19 cellular contexts compared by ENCODE assay signal in the genomic region with DNA sequence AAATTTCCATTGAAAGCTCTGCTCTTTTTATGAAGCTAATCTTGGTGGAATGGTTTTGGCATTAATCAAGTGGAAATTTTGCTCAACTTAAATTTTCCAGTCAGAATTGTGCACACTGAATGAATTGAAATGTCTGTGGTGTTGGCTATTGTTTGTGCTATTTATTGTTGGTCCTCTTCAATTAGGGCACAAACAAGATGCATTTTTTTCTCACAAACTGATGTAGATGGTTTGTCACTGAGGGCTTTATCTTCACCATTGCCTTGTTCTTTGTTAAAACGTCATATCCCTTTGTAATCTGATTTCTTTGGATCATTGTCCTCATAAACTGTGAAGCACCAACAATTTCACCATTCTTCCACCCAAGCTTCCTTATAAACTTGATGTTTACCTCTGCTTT.
DNase-seq lines count a peak whose midpoint lies in the region; ATAC-seq, FAIRE-seq and TF ChIP-seq lines count a peak whose summit lies in the region.
"Had no signal": no experiment of that assay in that cellular context is flagged by ENCODE, and none has a peak within 500 bp of the region (broad histone marks: within the 10 kb centered on the region; RNA-seq: fewer than 3 reads in every experiment).

No MANE protein-coding gene starts in this region.

- H3K4me1 ChIP-seq in kidney (ENCODE audit: control insufficient read depth in 1 of 2, insufficient read depth in 1 of 2, low read depth in 1 of 2, low read length in 2 of 2), result no peaks in the 10 kb centered on the region
- H3K4me1 ChIP-seq: A549 had no signal

- H3K27ac ChIP-seq in cingulate gyrus (ENCODE audit: low read depth, low read length) (peak overlapping the region; percentile 78), kidney (ENCODE audit: low read depth in 2 of 2, low read length in 2 of 2) (no peak overlapping the region)
- H3K27ac ChIP-seq: A549 had no signal

- DNase-seq in inferior parietal cortex (ENCODE audit: extremely low spot score) (peak; percentile 72), putamen (ENCODE audit: low spot score) (peak; percentile 84), kidney (no peak), HCEC 1CT (no peak), HPDE6-E6E7 (ENCODE audit: extremely low spot score) (no peak)
- DNase-seq: CD8-positive, alpha-beta T cell; COR-L47; DMS153; DMS79 treated with DMSO at 0.1 percent for 48 hours; EL; H7 had no signal

- no peak for TF ChIP-seq CTCF in kidney (IDR thresholded peaks at IDR 0.05; ENCODE audit: borderline replicate concordance, extremely low read depth, insufficient read depth)

- FAIRE-seq in kidney (lab: Jason Lieb, UNC), result no peak
- FAIRE-seq: A549, G401.6, GM12891, HepG2, HTR-8/SVneo had no signal

- intact Hi-C loops in kidney (cut with DNase I), result no loop called here

- no peak overlapping the region for H3K9ac ChIP-seq in kidney (ENCODE audit: low read length in 2 of 2)

- peaks cover 0 to 8% of the 10 kb centered on the region in 2 donors for H3K9me3 ChIP-seq in kidney (ENCODE audit: control insufficient read depth in 1 of 2, low read length in 2 of 2)
- H3K9me3 ChIP-seq: A549 had no signal

- no peak for ATAC-seq in GM19395 (IDR thresholded peaks at IDR 0.05; ENCODE audit: unreplicated experiment)
- ATAC-seq: A549; CD8-positive, alpha-beta T cell; GM23338; HepG2 had no signal

- H3K4me3 ChIP-seq in kidney (ENCODE audit: low read length in 2 of 2), result no peak overlapping the region
- H3K4me3 ChIP-seq: A549, GM23338 had no signal

- no peaks in the 10 kb centered on the region for H3K36me3 ChIP-seq in kidney (ENCODE audit: control insufficient read depth in 1 of 2, insufficient read depth in 2 of 2, low read length in 2 of 2)

Comparison
In these comparisons a context has a peak if more than half of its experiments do, and no peak if none do; other contexts are left out.
1. DNase-seq: peak in inferior parietal cortex (single experiment) and putamen (single experiment); none in kidney (single experiment), HCEC 1CT (single experiment) and HPDE6-E6E7 (single experiment).